Comparison of ENCODE assay signal across 1 cellular context in genomic region chr18:48922801-48923730, GRCh38.
A peak's percentile ranks its signal among the peaks of the same experiment; 100 is the strongest.
TF ChIP-seq lines count a peak whose summit lies in the region.

No MANE protein-coding gene starts in this region.

TF ChIP-seq in K562, 482 proteins besides CTCF, POLR2A, EP300 and RAD21 (continued from another document and continues in another):
- TF ChIP-seq ATF3 (IDR thresholded peaks at IDR 0.05) (no peak), ATF3 (CRISPR knock-in tag; conservative IDR thresholded peaks at IDR 0.05) (no peak), MLX (CRISPR knock-in tag; conservative IDR thresholded peaks at IDR 0.05) (no peak), ZNF699 (CRISPR knock-in tag; IDR thresholded peaks at IDR 0.05; ENCODE audit: insufficient replicate concordance) (no peak), NFE2L1 (tag; IDR thresholded peaks at IDR 0.05; ENCODE audit: borderline replicate concordance, low read depth) (no peak), CBX1 (IDR thresholded peaks at IDR 0.05; ENCODE audit: low read depth) (no peak), KAT8 (IDR thresholded peaks at IDR 0.05; ENCODE audit: low read depth) (no peak), MYBL2 (IDR thresholded peaks at IDR 0.05; ENCODE audit: low read depth) (no peak), MYBL2 (CRISPR knock-in tag; IDR thresholded peaks at IDR 0.05; ENCODE audit: borderline replicate concordance) (no peak), NKRF (IDR thresholded peaks at IDR 0.05; ENCODE audit: borderline replicate concordance) (no peak), TGIF2 (CRISPR knock-in tag; IDR thresholded peaks at IDR 0.05) (no peak), TSHZ1 (CRISPR knock-in tag; IDR thresholded peaks at IDR 0.05) (no peak), NCOA4 (IDR thresholded peaks at IDR 0.05; ENCODE audit: partially characterized antibody) (no peak), SPI1 (IDR thresholded peaks at IDR 0.05; ENCODE audit: borderline replicate concordance, low read depth, low read length) (peak; percentile 27; the same call in 1 of the 2 replicates), SETDB1 (IDR thresholded peaks at IDR 0.05; ENCODE audit: low read length) (no peak), ZNF408 (CRISPR knock-in tag; IDR thresholded peaks at IDR 0.05; ENCODE audit: low read depth) (no peak), STAT5A (IDR thresholded peaks at IDR 0.05; ENCODE audit: borderline replicate concordance, low read length) (no peak), RCOR1 (IDR thresholded peaks at IDR 0.05; ENCODE audit: borderline replicate concordance in 1 of 2, low read depth in 2 of 2, low read length in 2 of 2) (peak in 1 of 2 experiments; percentile 44; a peak in 1 of 4 replicates), ZNF24 (IDR thresholded peaks at IDR 0.05) (no peak), POLR2G (IDR thresholded peaks at IDR 0.05; ENCODE audit: low read depth, low read length) (0 out of 2 replicates have a peak, but pooled peaks have one; percentile 46), HMGXB4 (CRISPR knock-in tag; IDR thresholded peaks at IDR 0.05) (no peak), NEUROD1 (IDR thresholded peaks at IDR 0.05; ENCODE audit: borderline replicate concordance, low read depth, low read length, partially characterized antibody) (no peak), THAP7 (CRISPR knock-in tag; IDR thresholded peaks at IDR 0.05) (no peak), ZNF324 (CRISPR knock-in tag; IDR thresholded peaks at IDR 0.05) (no peak), PRPF4 (IDR thresholded peaks at IDR 0.05; ENCODE audit: insufficient read depth, low read depth, low read length, poor library complexity, severe bottlenecking) (no peak), SMAD1 (IDR thresholded peaks at IDR 0.05; ENCODE audit: low read depth, low read length, partially characterized antibody) (no peak), SMARCA5 (IDR thresholded peaks at IDR 0.05) (no peak), ZNF76 (CRISPR knock-in tag; IDR thresholded peaks at IDR 0.05; ENCODE audit: borderline replicate concordance) (no peak), ATF7 (IDR thresholded peaks at IDR 0.05) (no peak), HDAC8 (tag; IDR thresholded peaks at IDR 0.05) (no peak), RFX5 (IDR thresholded peaks at IDR 0.05; ENCODE audit: low read depth, low read length) (no peak), CBFA2T3 (IDR thresholded peaks at IDR 0.05) (peak; percentile 14; the same call in 1 of the 2 replicates), ZBTB17 (CRISPR knock-in tag; IDR thresholded peaks at IDR 0.05) (no peak), HMBOX1 (IDR thresholded peaks at IDR 0.05) (no peak), NCOA1 (IDR thresholded peaks at IDR 0.05; ENCODE audit: low read depth) (no peak), TFAM (CRISPR knock-in tag; conservative IDR thresholded peaks at IDR 0.05) (no peak), ZNF282 (CRISPR knock-in tag; IDR thresholded peaks at IDR 0.05) (no peak), KDM1A (IDR thresholded peaks at IDR 0.05) (0 out of 4 replicates have a peak, but pooled peaks of 1 of the 2 experiments have one; percentile 19), ZNF75A (CRISPR knock-in tag; IDR thresholded peaks at IDR 0.05) (no peak), CREB3 (tag; conservative IDR thresholded peaks at IDR 0.05; ENCODE audit: low read depth) (no peak), PBX2 (CRISPR knock-in tag; IDR thresholded peaks at IDR 0.05; ENCODE audit: low read depth) (0 out of 2 replicates have a peak, but pooled peaks have one; percentile 24), PBX2 (tag; conservative IDR thresholded peaks at IDR 0.05; ENCODE audit: low read depth) (peak; percentile 80), FOXO4 (CRISPR knock-in tag; IDR thresholded peaks at IDR 0.05) (no peak), LCOR (CRISPR knock-in tag; IDR thresholded peaks at IDR 0.05) (no peak), ZNF274 (IDR thresholded peaks at IDR 0.05; ENCODE audit: borderline replicate concordance, low read depth, low read length) (no peak), BRD9 (IDR thresholded peaks at IDR 0.05; ENCODE audit: low read depth, partially characterized antibody) (no peak), CTBP1 (IDR thresholded peaks at IDR 0.05; ENCODE audit: borderline replicate concordance) (0 out of 2 replicates have a peak, but pooled peaks have one; percentile 10), ZNF436 (CRISPR knock-in tag; IDR thresholded peaks at IDR 0.05) (no peak), CXXC5 (CRISPR knock-in tag; IDR thresholded peaks at IDR 0.05) (peak; percentile 11; the same call in 1 of the 2 replicates), NR0B1 (IDR thresholded peaks at IDR 0.05; ENCODE audit: partially characterized antibody) (no peak)
